Comparison of ENCODE assay signal across 10 cellular contexts in the genomic region with DNA sequence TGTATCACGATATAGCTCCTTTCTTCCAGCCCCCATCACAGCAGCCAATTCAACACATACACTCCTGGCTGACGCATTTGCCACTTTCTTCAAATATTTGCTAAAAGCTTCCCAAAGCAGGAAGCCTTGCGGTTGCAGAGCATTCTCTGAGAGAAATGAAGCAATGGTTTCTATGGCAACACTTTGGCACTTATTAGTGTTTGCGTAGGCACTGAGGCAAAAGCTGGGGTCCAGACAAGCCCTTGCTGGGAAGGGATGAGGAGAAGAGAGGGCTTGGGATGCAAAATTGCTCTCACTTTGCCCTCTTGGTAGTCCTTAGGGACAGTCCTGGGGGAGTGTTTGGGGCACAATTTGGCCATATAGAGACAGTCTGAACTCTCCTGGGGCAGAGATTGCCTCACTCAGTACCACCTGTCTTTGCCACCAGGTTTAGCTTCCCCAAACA. TPM values are rescaled to one million over a fixed set of nuclear protein-coding genes. Genes with fewer than 3 reads are reported as not detected.
DNase-seq lines count a peak whose midpoint lies in the region; ATAC-seq and TF ChIP-seq lines count a peak whose summit lies in the region.
"Had no signal": no experiment of that assay in that cellular context is flagged by ENCODE, and none has a peak within 500 bp of the region (broad histone marks: within the 10 kb centered on the region; RNA-seq: fewer than 3 reads in every experiment).

No MANE protein-coding gene starts in this region.

- no peak overlapping the region for H3K27ac Mint-ChIP-seq in activated CD4-positive, alpha-beta memory T cell treated with anti-CD3 and anti-CD28 coated beads for 36 hours
- no peak overlapping the region for H3K27ac Mint-ChIP-seq in activated CD4-positive, alpha-beta memory T cell treated with anti-CD3 and anti-CD28 coated beads, Interleukin-2, amount 10 ng/mL, durations not matched to agents 7 days and 5 days
- no peak overlapping the region for H3K27ac Mint-ChIP-seq in activated T-cell treated with anti-CD3 and anti-CD28 coated beads, Interleukin-2, amount 50 U/mL, for 24 hours
- H3K27ac Mint-ChIP-seq: natural killer cell treated with Interleukin-12 subunit alpha and Interleukin-12 subunit beta and Interleukin-15 and Interleukin-18, amount 100 ng/mL, for 72 hours had no signal

- ATAC-seq in sciatic nerve (peak; percentile 80), HG02623 (IDR thresholded peaks at IDR 0.05; ENCODE audit: unreplicated experiment) (no peak)

- intact Hi-C loops in activated CD4-positive, alpha-beta memory T cell treated with anti-CD3 and anti-CD28 coated beads for 36 hours (cut with micrococcal nuclease) = no loop called here
- intact Hi-C loops in sciatic nerve (cut with DNase I) = no loop called here

- no peak overlapping the region for H3K4me2 ChIP-seq in Karpas-422 (ENCODE audit: low read depth, low read length, poor library complexity, severe bottlenecking)

- H3K9ac ChIP-seq in Karpas-422 (ENCODE audit: low read length) = no peak overlapping the region

- no peaks in the 10 kb centered on the region for H4K20me1 ChIP-seq in Karpas-422 (ENCODE audit: insufficient read depth, low read depth, low read length)

- TF ChIP-seq CTCF in brain microvascular endothelial cell (IDR thresholded peaks at IDR 0.05; ENCODE audit: low read depth, low read length, missing control alignments) = no peak

- no peaks in the 10 kb centered on the region for H3K9me3 ChIP-seq in Karpas-422 (ENCODE audit: low read length)

- H3K4me3 Mint-ChIP-seq in activated CD4-positive, alpha-beta memory T cell treated with anti-CD3 and anti-CD28 coated beads for 36 hours = no peak overlapping the region
- H3K4me3 Mint-ChIP-seq in activated CD4-positive, alpha-beta memory T cell treated with anti-CD3 and anti-CD28 coated beads, Interleukin-2, amount 10 ng/mL, durations not matched to agents 7 days and 5 days = no peak overlapping the region
- no peak overlapping the region for H3K4me3 Mint-ChIP-seq in activated T-cell treated with anti-CD3 and anti-CD28 coated beads, Interleukin-2, amount 50 U/mL, for 24 hours
- H3K4me3 Mint-ChIP-seq: natural killer cell treated with Interleukin-12 subunit alpha and Interleukin-12 subunit beta and Interleukin-15 and Interleukin-18, amount 100 ng/mL, for 72 hours had no signal

- no peaks in the 10 kb centered on the region for H3K27me3 ChIP-seq in Karpas-422 (ENCODE audit: low read length)
- no peaks in the 10 kb centered on the region for H3K27me3 ChIP-seq in brain microvascular endothelial cell (replicated peaks)

- H3K36me3 ChIP-seq in Karpas-422 (ENCODE audit: insufficient read depth, low read length) (no peaks in the 10 kb centered on the region), brain microvascular endothelial cell (replicated peaks) (no peaks in the 10 kb centered on the region)

- in situ Hi-C loops in brain microvascular endothelial cell (cut with HindIII; ENCODE audit: low pct_ligation_motif_present, low sequenced_read_pairs) = no loop called here

- H3K36me3 Mint-ChIP-seq in activated CD4-positive, alpha-beta memory T cell treated with anti-CD3 and anti-CD28 coated beads for 36 hours = no peaks in the 10 kb centered on the region
- no peaks in the 10 kb centered on the region for H3K36me3 Mint-ChIP-seq in activated CD4-positive, alpha-beta memory T cell treated with anti-CD3 and anti-CD28 coated beads, Interleukin-2, amount 10 ng/mL, durations not matched to agents 7 days and 5 days (ENCODE audit: low read depth)
- no peaks in the 10 kb centered on the region for H3K36me3 Mint-ChIP-seq in activated T-cell treated with anti-CD3 and anti-CD28 coated beads, Interleukin-2, amount 50 U/mL, for 24 hours (ENCODE audit: low read depth)
- H3K36me3 Mint-ChIP-seq: natural killer cell treated with Interleukin-12 subunit alpha and Interleukin-12 subunit beta and Interleukin-15 and Interleukin-18, amount 100 ng/mL, for 72 hours had no signal

- H3K27me3 Mint-ChIP-seq in activated CD4-positive, alpha-beta memory T cell treated with anti-CD3 and anti-CD28 coated beads for 36 hours = no peaks in the 10 kb centered on the region
- no peaks in the 10 kb centered on the region for H3K27me3 Mint-ChIP-seq in activated CD4-positive, alpha-beta memory T cell treated with anti-CD3 and anti-CD28 coated beads, Interleukin-2, amount 10 ng/mL, durations not matched to agents 7 days and 5 days
- peaks cover 37% of the 10 kb centered on the region for H3K27me3 Mint-ChIP-seq in activated T-cell treated with anti-CD3 and anti-CD28 coated beads, Interleukin-2, amount 50 U/mL, for 24 hours

- H3K4me1 Mint-ChIP-seq in activated CD4-positive, alpha-beta memory T cell treated with anti-CD3 and anti-CD28 coated beads for 36 hours (ENCODE audit: low read depth) = peaks cover 3% of the 10 kb centered on the region
- no peaks in the 10 kb centered on the region for H3K4me1 Mint-ChIP-seq in activated CD4-positive, alpha-beta memory T cell treated with anti-CD3 and anti-CD28 coated beads, Interleukin-2, amount 10 ng/mL, durations not matched to agents 7 days and 5 days
- peaks cover 2% of the 10 kb centered on the region for H3K4me1 Mint-ChIP-seq in activated T-cell treated with anti-CD3 and anti-CD28 coated beads, Interleukin-2, amount 50 U/mL, for 24 hours (ENCODE audit: low read depth)

- H3K9me3 Mint-ChIP-seq in activated CD4-positive, alpha-beta memory T cell treated with anti-CD3 and anti-CD28 coated beads for 36 hours = no peaks in the 10 kb centered on the region
- no peaks in the 10 kb centered on the region for H3K9me3 Mint-ChIP-seq in activated CD4-positive, alpha-beta memory T cell treated with anti-CD3 and anti-CD28 coated beads, Interleukin-2, amount 10 ng/mL, durations not matched to agents 7 days and 5 days
- H3K9me3 Mint-ChIP-seq in activated T-cell treated with anti-CD3 and anti-CD28 coated beads, Interleukin-2, amount 50 U/mL, for 24 hours = no peaks in the 10 kb centered on the region
- H3K9me3 Mint-ChIP-seq: natural killer cell treated with Interleukin-12 subunit alpha and Interleukin-12 subunit beta and Interleukin-15 and Interleukin-18, amount 100 ng/mL, for 72 hours had no signal

- DNase-seq in activated CD4-positive, alpha-beta memory T cell treated with anti-CD3 and anti-CD28 coated beads for 36 hours = peak; percentile 8
- DNase-seq in activated CD4-positive, alpha-beta memory T cell treated with anti-CD3 and anti-CD28 coated beads, Interleukin-2, amount 10 ng/mL, durations not matched to agents 7 days and 5 days = no peak
- DNase-seq in Karpas-422 = peak; percentile 42
- DNase-seq in brain microvascular endothelial cell = peak; percentile 57
- DNase-seq in sciatic nerve (ENCODE audit: low spot score) = no peak
- no peak for DNase-seq in activated T-cell treated with anti-CD3 and anti-CD28 coated beads, Interleukin-2, amount 50 U/mL, for 24 hours
- no peak for DNase-seq in activated gamma-delta T cell treated with Interleukin-2 at 50 U/mL for 16 hours
- DNase-seq: DND-41 had no signal

- no peaks in the 10 kb centered on the region for H3K9me2 ChIP-seq in Karpas-422 (replicated peaks; ENCODE audit: insufficient read depth, low read length)

- no peak overlapping the region for H3K4me3 ChIP-seq in Karpas-422 (ENCODE audit: low read length)
- H3K4me3 ChIP-seq in brain microvascular endothelial cell (ENCODE audit: low read depth, low read length) = no peak overlapping the region

- H3K79me2 ChIP-seq in Karpas-422 (ENCODE audit: low read length) = no peaks in the 10 kb centered on the region

- no peak overlapping the region for H2AFZ ChIP-seq in Karpas-422 (ENCODE audit: low read length)

- POLR2A ChIA-PET in activated CD4-positive, alpha-beta memory T cell treated with anti-CD3 and anti-CD28 coated beads for 36 hours (lab: Charles Lee) = no interaction called here
- POLR2A ChIA-PET in activated CD4-positive, alpha-beta memory T cell treated with anti-CD3 and anti-CD28 coated beads, Interleukin-2, amount 10 ng/mL, durations not matched to agents 7 days and 5 days (lab: Charles Lee) = no interaction called here

- H3K27ac ChIP-seq in Karpas-422 (ENCODE audit: low read length) (no peak overlapping the region), brain microvascular endothelial cell (peak overlapping the region; percentile 52)

- peaks cover 11% of the 10 kb centered on the region for H3K4me1 ChIP-seq in Karpas-422 (ENCODE audit: low read length)

- CTCF ChIA-PET in activated CD4-positive, alpha-beta memory T cell treated with anti-CD3 and anti-CD28 coated beads for 36 hours (lab: Charles Lee) = no interaction called here
- CTCF ChIA-PET in activated CD4-positive, alpha-beta memory T cell treated with anti-CD3 and anti-CD28 coated beads, Interleukin-2, amount 10 ng/mL, durations not matched to agents 7 days and 5 days (lab: Charles Lee) = no interaction called here

RNA-seq across cellular contexts. Expression of a gene that starts 55.0 kb away (rescaled TPM):
- 1 to 10 TPM; 1.3 to 1.5 TPM for total RNA-seq in activated CD4-positive, alpha-beta memory T cell treated with anti-CD3 and anti-CD28 coated beads for 36 hours
- 1 to 10 TPM; 1.4 to 2.0 TPM for total RNA-seq in activated CD4-positive, alpha-beta memory T cell treated with anti-CD3 and anti-CD28 coated beads, Interleukin-2, amount 10 ng/mL, durations not matched to agents 7 days and 5 days
- total RNA-seq in Karpas-422 (2014; rRNA removed; shearing (Covaris generic); ENCODE audit: low replicate concordance) = not detected in 2 replicates
- 49.4 TPM for total RNA-seq in sciatic nerve

Comparison
In these comparisons a context has a peak if more than half of its experiments do, and no peak if none do; other contexts are left out.
1. DNase-seq: peak in activated CD4-positive, alpha-beta memory T cell treated with anti-CD3 and anti-CD28 coated beads for 36 hours (single experiment), Karpas-422 (single experiment) and brain microvascular endothelial cell (single experiment); none in activated CD4-positive, alpha-beta memory T cell treated with anti-CD3 and anti-CD28 coated beads, Interleukin-2, amount 10 ng/mL, durations not matched to agents 7 days and 5 days (single experiment), sciatic nerve (single experiment), activated T-cell treated with anti-CD3 and anti-CD28 coated beads, Interleukin-2, amount 50 U/mL, for 24 hours (single experiment) and activated gamma-delta T cell treated with Interleukin-2 at 50 U/mL for 16 hours (single experiment).
2. RNA of a gene that starts 55.0 kb away (total RNA-seq): 49.4 TPM in sciatic nerve (single experiment); 1.4 to 2.0 TPM in activated CD4-positive, alpha-beta memory T cell treated with anti-CD3 and anti-CD28 coated beads, Interleukin-2, amount 10 ng/mL, durations not matched to agents 7 days and 5 days, 1.3 to 1.5 TPM in activated CD4-positive, alpha-beta memory T cell treated with anti-CD3 and anti-CD28 coated beads for 36 hours and not detected in Karpas-422; every median in the first group is over 10 times any median in the second.